ENCODE assay signal across 12 cellular contexts in the genomic region with DNA sequence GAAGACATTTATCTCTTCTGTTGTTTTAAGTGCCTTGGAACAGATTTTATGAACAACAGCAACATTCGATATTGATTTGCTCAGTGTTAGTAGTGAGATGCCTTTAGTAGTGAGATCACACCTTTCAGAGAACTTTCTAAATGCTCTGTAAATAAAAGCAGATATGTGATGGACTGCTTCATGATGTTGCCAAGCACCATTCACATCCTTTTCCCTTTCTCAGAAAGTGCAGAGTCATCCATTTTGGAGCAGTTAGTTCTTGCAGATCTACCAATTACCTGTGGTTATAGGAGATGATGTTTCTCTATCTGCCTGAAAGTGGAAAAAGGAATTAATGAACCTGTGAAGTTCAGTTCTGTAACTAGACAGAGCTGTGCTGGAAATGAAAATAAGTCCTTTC. TPM values are rescaled to one million over a fixed set of nuclear protein-coding genes. Genes with fewer than 3 reads are reported as not detected.
A peak's percentile ranks its signal among the peaks of the same experiment; 100 is the strongest.
DNase-seq lines count a peak whose midpoint lies in the region; ATAC-seq and TF ChIP-seq lines count a peak whose summit lies in the region.
"Had no signal": no experiment of that assay in that cellular context is flagged by ENCODE, and none has a peak within 500 bp of the region (broad histone marks: within the 10 kb centered on the region; RNA-seq: fewer than 3 reads in every experiment).

No MANE protein-coding gene starts in this region.

- peaks cover 53% of the 10 kb centered on the region for H3K79me2 ChIP-seq in osteoblast (ENCODE audit: insufficient read depth, low read length)

- peaks cover under 1 to 13% of the 10 kb centered on the region in 2 donors for H3K4me1 Mint-ChIP-seq in natural killer cell treated with Interleukin-12 subunit alpha and Interleukin-12 subunit beta and Interleukin-15 and Interleukin-18, amount 100 ng/mL, for 72 hours (ENCODE audit: low read depth in 2 of 2)
- H3K4me1 Mint-ChIP-seq in glutamatergic neuron (ENCODE audit: low read depth, unreplicated experiment), result peaks cover 16% of the 10 kb centered on the region

- no peaks in the 10 kb centered on the region for H3K27me3 Mint-ChIP-seq in natural killer cell treated with Interleukin-12 subunit alpha and Interleukin-12 subunit beta and Interleukin-15 and Interleukin-18, amount 100 ng/mL, for 72 hours
- peaks cover 3% of the 10 kb centered on the region for H3K27me3 Mint-ChIP-seq in glutamatergic neuron (ENCODE audit: unreplicated experiment)
- H3K27me3 Mint-ChIP-seq: central memory CD8-positive, alpha-beta T cell had no signal

- H3K4me3 Mint-ChIP-seq in natural killer cell treated with Interleukin-12 subunit alpha and Interleukin-12 subunit beta and Interleukin-15 and Interleukin-18, amount 100 ng/mL, for 72 hours, result no peak overlapping the region
- H3K4me3 Mint-ChIP-seq in glutamatergic neuron (ENCODE audit: unreplicated experiment), result no peak overlapping the region
- H3K4me3 Mint-ChIP-seq: central memory CD8-positive, alpha-beta T cell had no signal

- H3K4me1 ChIP-seq in osteoblast (ENCODE audit: insufficient read depth, low read length), result peaks cover 17% of the 10 kb centered on the region

- TF ChIP-seq CTCF in osteoblast (IDR thresholded peaks at IDR 0.05; ENCODE audit: extremely low read depth, low read depth, low read length) (no peak), glutamatergic neuron (IDR thresholded peaks at IDR 0.05; ENCODE audit: partially characterized antibody, unreplicated experiment) (no peak)

- H3K9me3 Mint-ChIP-seq in natural killer cell treated with Interleukin-12 subunit alpha and Interleukin-12 subunit beta and Interleukin-15 and Interleukin-18, amount 100 ng/mL, for 72 hours, result no peaks in the 10 kb centered on the region
- peaks cover 7% of the 10 kb centered on the region for H3K9me3 Mint-ChIP-seq in glutamatergic neuron (ENCODE audit: unreplicated experiment)
- H3K9me3 Mint-ChIP-seq: central memory CD8-positive, alpha-beta T cell had no signal

- DNase-seq in NCI-H2171 treated with DMSO at 0.1 percent for 48 hours (lab: John Stamatoyannopoulos, UW), result peak; percentile 40
- DNase-seq in NCI-H2171 (lab: John Stamatoyannopoulos, UW), result no peak
- peak; percentile 25 for DNase-seq in M059J (ENCODE audit: low read depth)
- peak; percentile 28 for DNase-seq in dermis blood vessel endothelial cell
- no peak for DNase-seq in osteoblast (ENCODE audit: insufficient read length, low spot score, missing footprints)
- DNase-seq in natural killer cell treated with Interleukin-12 subunit alpha and Interleukin-12 subunit beta and Interleukin-15 and Interleukin-18, amount 100 ng/mL, for 72 hours (ENCODE audit: low spot score), result no peak
- no peak for DNase-seq in glutamatergic neuron
- DNase-seq: activated T-cell treated with anti-CD3 and anti-CD28 coated beads, Interleukin-2, amount 50 U/mL, for 48 hours; NCI-H1092 treated with DMSO at 0.1 percent for 48 hours had no signal

- H3K4me2 ChIP-seq in osteoblast (ENCODE audit: insufficient read depth, low read length), result no peak overlapping the region

- H3K36me3 ChIP-seq in osteoblast (ENCODE audit: insufficient read depth, low read length), result no peaks in the 10 kb centered on the region

- no peaks in the 10 kb centered on the region for H4K20me1 ChIP-seq in osteoblast (ENCODE audit: insufficient read depth, low read length)

- H3K36me3 Mint-ChIP-seq in natural killer cell treated with Interleukin-12 subunit alpha and Interleukin-12 subunit beta and Interleukin-15 and Interleukin-18, amount 100 ng/mL, for 72 hours, result no peaks in the 10 kb centered on the region
- no peaks in the 10 kb centered on the region for H3K36me3 Mint-ChIP-seq in glutamatergic neuron (ENCODE audit: unreplicated experiment)

- no peaks in the 10 kb centered on the region for H3K27me3 ChIP-seq in osteoblast (ENCODE audit: insufficient read depth, low read length)

- H3K4me3 ChIP-seq in osteoblast (ENCODE audit: insufficient read depth, low read length), result no peak overlapping the region
- H3K4me3 ChIP-seq: skin epidermis had no signal

- no peaks in the 10 kb centered on the region for H3K9me3 ChIP-seq in osteoblast (ENCODE audit: low read depth, low read length)

- H3K27ac Mint-ChIP-seq in natural killer cell treated with Interleukin-12 subunit alpha and Interleukin-12 subunit beta and Interleukin-15 and Interleukin-18, amount 100 ng/mL, for 72 hours, result peak overlapping the region in 1 of 2 donors; percentile 19
- H3K27ac Mint-ChIP-seq in glutamatergic neuron (ENCODE audit: unreplicated experiment), result no peak overlapping the region

- ATAC-seq in HG02973 (IDR thresholded peaks at IDR 0.05; ENCODE audit: unreplicated experiment), result no peak
- ATAC-seq in natural killer cell treated with Interleukin-12 subunit alpha and Interleukin-12 subunit beta and Interleukin-15 and Interleukin-18, amount 100 ng/mL, for 72 hours, result no peak

- H3K27ac ChIP-seq in osteoblast (ENCODE audit: low read depth, low read length), result peak overlapping the region; percentile 17

- H2AFZ ChIP-seq in osteoblast (ENCODE audit: low read length), result no peak overlapping the region

RNA-seq across cellular contexts. Expression of a gene that starts 27.0 kb away (rescaled TPM):
- 7.5 and 13.8 TPM in 2 replicates for total RNA-seq in M059J (2014; rRNA removed; shearing (Covaris generic))
- 4.2 and 5.3 TPM in 2 replicates for total RNA-seq in dermis blood vessel endothelial cell
- 10.3 and 11.2 TPM in 2 replicates for total RNA-seq in osteoblast
- total RNA-seq in natural killer cell treated with Interleukin-12 subunit alpha and Interleukin-12 subunit beta and Interleukin-15 and Interleukin-18, amount 100 ng/mL, for 72 hours, result 10 to 100 TPM; 11.6 to 12.2 TPM
- 84.1 TPM for total RNA-seq in glutamatergic neuron (ENCODE audit: unreplicated experiment)

Comparison
In these comparisons a context has a peak if more than half of its experiments do, and no peak if none do; other contexts are left out.
1. DNase-seq: peak in NCI-H2171 treated with DMSO at 0.1 percent for 48 hours (single experiment), M059J (single experiment) and dermis blood vessel endothelial cell (single experiment); none in NCI-H2171 (single experiment), osteoblast (single experiment), natural killer cell treated with Interleukin-12 subunit alpha and Interleukin-12 subunit beta and Interleukin-15 and Interleukin-18, amount 100 ng/mL, for 72 hours (single experiment) and glutamatergic neuron (single experiment).